ENCODE assay signal across 2 cellular contexts in the genomic region with DNA sequence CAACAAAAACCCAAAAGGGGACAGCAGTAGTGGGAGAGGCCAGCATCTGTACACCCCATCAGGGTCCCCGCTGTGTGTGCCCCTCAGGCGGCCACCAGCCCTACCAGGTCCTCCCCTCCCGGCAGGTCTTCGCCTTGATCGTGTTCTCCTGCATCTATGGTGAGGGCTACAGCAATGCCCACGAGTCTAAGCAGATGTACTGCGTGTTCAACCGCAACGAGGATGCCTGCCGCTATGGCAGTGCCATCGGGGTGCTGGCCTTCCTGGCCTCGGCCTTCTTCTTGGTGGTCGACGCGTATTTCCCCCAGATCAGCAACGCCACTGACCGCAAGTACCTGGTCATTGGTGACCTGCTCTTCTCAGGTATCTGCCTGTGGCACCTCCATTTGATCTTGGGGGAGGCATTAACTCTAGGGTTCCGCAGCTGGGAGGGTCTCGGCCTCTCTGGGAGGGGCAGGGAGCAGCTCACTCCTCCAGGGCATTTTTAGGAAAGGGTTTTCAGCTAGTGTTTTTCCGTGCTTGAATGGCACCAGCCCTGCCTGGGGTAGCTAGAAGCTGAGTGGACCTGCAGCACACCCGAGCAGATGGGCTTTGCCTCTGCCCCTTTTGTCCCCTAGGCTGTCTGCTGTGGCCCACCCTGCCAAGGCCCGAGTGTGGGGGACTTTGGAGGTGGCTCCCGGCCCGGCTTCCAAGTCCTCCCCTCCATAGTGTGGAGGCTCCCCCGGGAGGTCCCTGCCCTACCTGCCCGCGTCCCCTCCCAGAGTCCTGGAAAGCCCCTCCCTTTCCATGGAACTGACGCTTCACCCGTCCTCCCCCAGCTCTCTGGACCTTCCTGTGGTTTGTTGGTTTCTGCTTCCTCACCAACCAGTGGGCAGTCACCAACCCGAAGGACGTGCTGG.
TF ChIP-seq lines count a peak whose summit lies in the region.

No MANE protein-coding gene starts in this region.

TF ChIP-seq in HepG2, 621 proteins besides CTCF, POLR2A, EP300 and RAD21:
- TF ChIP-seq AGO2 (optimal IDR thresholded peaks at IDR 0.05; ENCODE audit: low read depth, low read length), result peak; percentile 14
- 0 out of 2 replicates have a peak, but pooled peaks have one; percentile 51 for TF ChIP-seq AKAP8 (CRISPR knock-in tag; IDR thresholded peaks at IDR 0.05)
- TF ChIP-seq, protein P1, sequence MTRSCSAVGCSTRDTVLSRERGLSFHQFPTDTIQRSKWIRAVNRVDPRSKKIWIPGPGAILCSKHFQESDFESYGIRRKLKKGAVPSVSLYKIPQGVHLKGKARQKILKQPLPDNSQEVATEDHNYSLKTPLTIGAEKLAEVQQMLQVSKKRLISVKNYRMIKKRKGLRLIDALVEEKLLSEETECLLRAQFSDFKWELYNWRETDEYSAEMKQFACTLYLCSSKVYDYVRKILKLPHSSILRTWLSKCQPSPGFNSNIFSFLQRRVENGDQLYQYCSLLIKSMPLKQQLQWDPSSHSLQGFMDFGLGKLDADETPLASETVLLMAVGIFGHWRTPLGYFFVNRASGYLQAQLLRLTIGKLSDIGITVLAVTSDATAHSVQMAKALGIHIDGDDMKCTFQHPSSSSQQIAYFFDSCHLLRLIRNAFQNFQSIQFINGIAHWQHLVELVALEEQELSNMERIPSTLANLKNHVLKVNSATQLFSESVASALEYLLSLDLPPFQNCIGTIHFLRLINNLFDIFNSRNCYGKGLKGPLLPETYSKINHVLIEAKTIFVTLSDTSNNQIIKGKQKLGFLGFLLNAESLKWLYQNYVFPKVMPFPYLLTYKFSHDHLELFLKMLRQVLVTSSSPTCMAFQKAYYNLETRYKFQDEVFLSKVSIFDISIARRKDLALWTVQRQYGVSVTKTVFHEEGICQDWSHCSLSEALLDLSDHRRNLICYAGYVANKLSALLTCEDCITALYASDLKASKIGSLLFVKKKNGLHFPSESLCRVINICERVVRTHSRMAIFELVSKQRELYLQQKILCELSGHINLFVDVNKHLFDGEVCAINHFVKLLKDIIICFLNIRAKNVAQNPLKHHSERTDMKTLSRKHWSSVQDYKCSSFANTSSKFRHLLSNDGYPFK (CRISPR knock-in tag; IDR thresholded peaks at IDR 0.05; ENCODE audit: borderline replicate concordance), result no peak
- TF ChIP-seq POLR2G (IDR thresholded peaks at IDR 0.05; ENCODE audit: low read depth, low read length), result 0 out of 2 replicates have a peak, but pooled peaks have one; percentile 36

TF ChIP-seq in WTC11, 78 proteins besides CTCF, POLR2A, EP300 and RAD21:
- TF ChIP-seq NFATC4 (CRISPR knock-in tag; IDR thresholded peaks at IDR 0.05) (0 out of 2 replicates have a peak, but pooled peaks have one; percentile 42), EMX1 (CRISPR knock-in tag; IDR thresholded peaks at IDR 0.05) (0 out of 2 replicates have a peak, but pooled peaks have one; percentile 22)
- TF ChIP-seq, protein P2, sequence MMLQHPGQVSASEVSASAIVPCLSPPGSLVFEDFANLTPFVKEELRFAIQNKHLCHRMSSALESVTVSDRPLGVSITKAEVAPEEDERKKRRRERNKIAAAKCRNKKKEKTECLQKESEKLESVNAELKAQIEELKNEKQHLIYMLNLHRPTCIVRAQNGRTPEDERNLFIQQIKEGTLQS (CRISPR knock-in tag; conservative IDR thresholded peaks at IDR 0.05), result no peak
